Comparison of ENCODE assay signal across 2 cellular contexts in genomic region chr1:145272841-145273240, GRCh38. TPM values are rescaled to one million over a fixed set of nuclear protein-coding genes. Genes with fewer than 3 reads are reported as not detected.
"Had no signal": no experiment of that assay in that cellular context is flagged by ENCODE, and none has a peak within 500 bp of the region (broad histone marks: within the 10 kb centered on the region; RNA-seq: fewer than 3 reads in every experiment).

No MANE protein-coding gene starts in this region.

RNA-seq across cellular contexts. Expression of gene PPIAL4D, which starts 30.9 kb away (rescaled TPM):
- total RNA-seq: G401, GM12878 had no signal
- polyA plus RNA-seq: GM12878 had no signal
